In the genomic region with DNA sequence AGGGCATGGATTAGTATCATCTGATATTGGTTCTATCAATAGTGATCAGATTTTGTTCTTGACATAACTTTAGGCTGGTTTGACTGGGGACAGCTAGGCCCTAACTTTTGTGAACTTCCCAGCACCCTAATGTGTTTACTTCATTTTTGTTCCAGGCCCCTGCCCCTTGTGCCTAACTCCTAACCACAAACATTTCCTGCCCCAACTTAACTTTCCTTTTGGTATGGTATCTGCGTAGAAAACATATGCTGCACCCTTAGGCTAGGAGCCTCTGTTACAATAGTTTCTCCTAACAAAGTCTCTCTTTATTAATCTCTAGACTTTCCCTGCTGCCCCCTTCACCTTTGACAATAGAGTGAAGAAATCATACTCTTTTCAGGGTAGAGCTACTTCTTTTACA, we compare ENCODE assay signal across 15 cellular contexts. TPM values are rescaled to one million over a fixed set of nuclear protein-coding genes. Genes with fewer than 3 reads are reported as not detected.
A peak's percentile ranks its signal among the peaks of the same experiment; 100 is the strongest.
DNase-seq lines count a peak whose midpoint lies in the region; ATAC-seq and TF ChIP-seq lines count a peak whose summit lies in the region.
"Had no signal": no experiment of that assay in that cellular context is flagged by ENCODE, and none has a peak within 500 bp of the region (broad histone marks: within the 10 kb centered on the region; RNA-seq: fewer than 3 reads in every experiment).

No MANE protein-coding gene starts in this region.

- peaks cover 44 to 81% (median 61%) of the 10 kb centered on the region in 4 donors for H3K4me1 Mint-ChIP-seq in CD4-positive, alpha-beta memory T cell
- H3K4me1 Mint-ChIP-seq in naive thymus-derived CD4-positive, alpha-beta T cell, result peaks cover 41 to 80% (median 66%) of the 10 kb centered on the region in 7 donors
- H3K4me1 Mint-ChIP-seq in Caco-2 (ENCODE audit: low read depth, unreplicated experiment), result no peaks in the 10 kb centered on the region

- POLR2A ChIA-PET in CD4-positive, alpha-beta memory T cell (lab: Charles Lee; ENCODE audit: partially characterized antibody), result interaction anchor here (0.7 to 1.3 kb wide), 3 partner anchors 32 to 1298 kb away, joined by 3 to 5 read pairs (median 5); a partner anchor contains a TSS
- POLR2A ChIA-PET in IMR-90 (lab: Charles Lee; ENCODE audit: unreplicated experiment), result interaction anchor here (0.6 kb wide), 1 partner anchor 23 kb away, joined by 5 read pairs; no protein-coding TSS in a partner anchor
- POLR2A ChIA-PET in naive thymus-derived CD4-positive, alpha-beta T cell (lab: Charles Lee), result interaction anchor here (0.7 to 2.1 kb wide), 12 partner anchors 8 to 1297 kb away, joined by 3 to 11 read pairs (median 3); a partner anchor contains a TSS
- POLR2A ChIA-PET in Caco-2 (lab: Charles Lee), result no interaction called here

- H3K36me3 ChIP-seq in CD4-positive, alpha-beta memory T cell (ENCODE audit: insufficient read depth, low read length), result peaks cover 10% of the 10 kb centered on the region
- H3K36me3 ChIP-seq in IMR-90 (ENCODE audit: control insufficient read depth, insufficient read depth, low read length) (peaks cover 5% of the 10 kb centered on the region), Caco-2 (ENCODE audit: control insufficient read depth, insufficient read depth, low read length) (no peaks in the 10 kb centered on the region)
- H3K36me3 ChIP-seq in naive thymus-derived CD4-positive, alpha-beta T cell (ENCODE audit: control insufficient read depth in 2 of 3, insufficient read depth in 3 of 3, low read length in 3 of 3), result peaks cover 2 to 19% (median 2%) of the 10 kb centered on the region in 3 experiments

- H2BK5ac ChIP-seq in IMR-90 (ENCODE audit: low read depth, low read length, poor library complexity, severe bottlenecking), result no peak overlapping the region

- no peaks in the 10 kb centered on the region for H3K9me3 Mint-ChIP-seq in CD4-positive, alpha-beta memory T cell
- H3K9me3 Mint-ChIP-seq in activated naive CD4-positive, alpha-beta T cell treated with anti-CD3 and anti-CD28 coated beads, Interleukin-2, amount 50 U/mL, for 72 hours, result no peaks in the 10 kb centered on the region
- no peaks in the 10 kb centered on the region for H3K9me3 Mint-ChIP-seq in naive thymus-derived CD4-positive, alpha-beta T cell
- no peaks in the 10 kb centered on the region for H3K9me3 Mint-ChIP-seq in Caco-2 (ENCODE audit: unreplicated experiment)

- H2AK5ac ChIP-seq in IMR-90 (ENCODE audit: low read depth, low read length), result no peak overlapping the region

- TF ChIP-seq CTCF in IMR-90 (conservative IDR thresholded peaks at IDR 0.05; ENCODE audit: low read depth, low read length) (no peak), Caco-2 (IDR thresholded peaks at IDR 0.05; ENCODE audit: insufficient read depth in 1 of 2, low read depth in 1 of 2, low read length in 1 of 2, severe bottlenecking in 1 of 2, unreplicated experiment in 1 of 2) (no peak)

- no peak overlapping the region for H2BK120ac ChIP-seq in IMR-90 (ENCODE audit: low read depth, low read length)

- intact Hi-C loops in CD4-positive, alpha-beta memory T cell (cut with micrococcal nuclease), result loop anchor here (5.0 kb wide), 1 partner anchor 1297 kb away; a partner anchor contains a TSS
- intact Hi-C loops in IMR-90 (cut with micrococcal nuclease), result loop anchor here (5.0 kb wide), 1 partner anchor 53 kb away; no protein-coding TSS in a partner anchor
- intact Hi-C loops in naive thymus-derived CD4-positive, alpha-beta T cell (cut with micrococcal nuclease), result loop anchor here (2.0 to 10.0 kb wide), 4 partner anchors 15 to 1295 kb away; a partner anchor contains a TSS
- intact Hi-C loops in Caco-2 (cut with micrococcal nuclease; ENCODE audit: unreplicated experiment), result no loop called here

- no peaks in the 10 kb centered on the region for H4K20me1 ChIP-seq in IMR-90 (ENCODE audit: insufficient read depth, low read length)

- no peak overlapping the region for H3K4me2 ChIP-seq in IMR-90 (ENCODE audit: low read depth, low read length)

- in situ Hi-C loops in IMR-90 (cut with MboI; ENCODE audit: low sequenced_read_pairs), result no loop called here

- BruUV-seq in IMR-90 (replicated peaks; lab: Mats Ljungman, UMichigan) (no TSS peak), Caco-2 (replicated peaks; lab: Mats Ljungman, UMichigan) (no TSS peak)

- ATAC-seq in IMR-90 (ENCODE audit: low read depth) (no peak), GM21447 (IDR thresholded peaks at IDR 0.05; ENCODE audit: unreplicated experiment) (no peak)
- ATAC-seq in activated naive CD4-positive, alpha-beta T cell treated with anti-CD3 and anti-CD28 coated beads, Interleukin-2, amount 50 U/mL, for 72 hours, result no peak
- peak; percentile 24 for ATAC-seq in naive thymus-derived CD4-positive, alpha-beta T cell
- ATAC-seq: activated CD4-positive, CD25-positive, alpha-beta regulatory T cell treated with anti-CD3 and anti-CD28 coated beads, Interleukin-2, amount 50 U/mL, for 24 hours; mucosa of descending colon had no signal

- H3K4me1 ChIP-seq in CD4-positive, alpha-beta memory T cell (ENCODE audit: insufficient read depth, low read length), result peaks cover 71% of the 10 kb centered on the region
- H3K4me1 ChIP-seq in IMR-90 (ENCODE audit: control insufficient read depth, insufficient read depth, low read length) (peaks cover 2% of the 10 kb centered on the region), Caco-2 (no peaks in the 10 kb centered on the region)
- peaks cover 29 to 59% of the 10 kb centered on the region in 2 donors for H3K4me1 ChIP-seq in naive thymus-derived CD4-positive, alpha-beta T cell (ENCODE audit: control insufficient read depth in 2 of 2, insufficient read depth in 2 of 2, low read length in 2 of 2)

- DNase-seq in CD4-positive, alpha-beta memory T cell, result peak; percentile 53 to 66 (median 59)
- DNase-seq in IMR-90, result no peak
- DNase-seq in activated naive CD4-positive, alpha-beta T cell treated with anti-CD3 and anti-CD28 coated beads, Interleukin-2, amount 50 U/mL, for 72 hours (ENCODE audit: low spot score in 2 of 2), result no peak
- DNase-seq in naive thymus-derived CD4-positive, alpha-beta T cell, result peak in 7 of 9 donors; percentile 62 to 79 (median 75)
- no peak for DNase-seq in Caco-2
- DNase-seq in stimulated activated CD8-positive, alpha-beta memory T cell treated with anti-CD3 and anti-CD28 coated beads, Interleukin-4, amount 100 ng/mL, for 48 hours, result no peak
- no peak for DNase-seq in NCI-H1092 treated with DMSO at 0.1 percent for 48 hours (lab: John Stamatoyannopoulos, UW)
- DNase-seq: Calu3, mucosa of descending colon, NCI-H226, RPMI8226, sigmoid colon had no signal

- no peak overlapping the region for H3K14ac ChIP-seq in IMR-90 (replicated peaks; ENCODE audit: low read depth, low read length)

- H4K8ac ChIP-seq in IMR-90 (ENCODE audit: low read depth in 2 of 2, low read length in 2 of 2), result peak overlapping the region in 1 of 2 experiments; percentile 36; a peak in 1 of 4 replicates

- no peak overlapping the region for H2BK20ac ChIP-seq in IMR-90 (ENCODE audit: low read depth, low read length)

- H2AFZ ChIP-seq in IMR-90 (replicated peaks; ENCODE audit: low read length, poor library complexity), result no peak overlapping the region

- H3K27me3 Mint-ChIP-seq in CD4-positive, alpha-beta memory T cell, result no peaks in the 10 kb centered on the region
- H3K27me3 Mint-ChIP-seq in naive thymus-derived CD4-positive, alpha-beta T cell, result no peaks in the 10 kb centered on the region
- H3K27me3 Mint-ChIP-seq in Caco-2 (ENCODE audit: insufficient read depth, unreplicated experiment), result no peaks in the 10 kb centered on the region

- no peak overlapping the region for H3K4ac ChIP-seq in IMR-90 (ENCODE audit: low read depth, low read length)

- H3K56ac ChIP-seq in IMR-90 (ENCODE audit: extremely low read depth, insufficient read depth, low read length), result no peak overlapping the region

- H3K27ac ChIP-seq in CD4-positive, alpha-beta memory T cell (ENCODE audit: low read depth, low read length), result peak overlapping the region; percentile 45
- no peak overlapping the region for H3K27ac ChIP-seq in IMR-90 (ENCODE audit: insufficient read depth, low read length)
- H3K27ac ChIP-seq in naive thymus-derived CD4-positive, alpha-beta T cell (ENCODE audit: low read depth, low read length), result peak overlapping the region; percentile 73
- H3K27ac ChIP-seq: sigmoid colon had no signal

- no peak overlapping the region for H3K4me3 ChIP-seq in CD4-positive, alpha-beta memory T cell (ENCODE audit: low read length in 2 of 2)
- H3K4me3 ChIP-seq in IMR-90 (ENCODE audit: insufficient read depth, low read depth, low read length) (no peak overlapping the region), Caco-2 (ENCODE audit: low read depth, low read length) (no peak overlapping the region)
- H3K4me3 ChIP-seq in naive thymus-derived CD4-positive, alpha-beta T cell (ENCODE audit: low read length), result peak overlapping the region; percentile 31
- H3K4me3 ChIP-seq: mucosa of descending colon, sigmoid colon had no signal

- peaks cover 25 to 54% of the 10 kb centered on the region in 2 experiments for H3K79me1 ChIP-seq in IMR-90 (ENCODE audit: low read depth in 1 of 2, low read length in 2 of 2)

- no peak for TF ChIP-seq RAD21 in IMR-90 (IDR thresholded peaks at IDR 0.05; ENCODE audit: low read length)

- H3K27ac Mint-ChIP-seq in CD4-positive, alpha-beta memory T cell, result peak overlapping the region; percentile 78 to 96 (median 91)
- H3K27ac Mint-ChIP-seq in activated naive CD4-positive, alpha-beta T cell treated with anti-CD3 and anti-CD28 coated beads, Interleukin-2, amount 50 U/mL, for 72 hours, result peak overlapping the region; percentile 81 to 86
- H3K27ac Mint-ChIP-seq in naive thymus-derived CD4-positive, alpha-beta T cell, result peak overlapping the region; percentile 81 to 99 (median 93)
- no peak overlapping the region for H3K27ac Mint-ChIP-seq in Caco-2 (ENCODE audit: unreplicated experiment)

- H4K5ac ChIP-seq in IMR-90 (ENCODE audit: low read depth, low read length), result no peak overlapping the region

- H4K91ac ChIP-seq in IMR-90 (ENCODE audit: insufficient read depth, low read depth, low read length), result no peak overlapping the region

- no peak overlapping the region for H3K9ac ChIP-seq in IMR-90 (ENCODE audit: low read depth, low read length)

- H3K23ac ChIP-seq in IMR-90 (ENCODE audit: low read depth, low read length), result peak overlapping the region; percentile 59; the same call in 1 of the 2 replicates

- H2AK9ac ChIP-seq in IMR-90 (replicated peaks; ENCODE audit: low read depth, low read length, poor library complexity), result no peak overlapping the region

- WGBS in IMR-90 (ENCODE audit: extremely low coverage in 2 of 2, insufficient read length in 1 of 2), 2 experiments, result no CpG with 5 or more reads among the region's 1 CpG

- H3K4me3 Mint-ChIP-seq in CD4-positive, alpha-beta memory T cell, result peak overlapping the region; percentile 65 to 91 (median 82)
- peak overlapping the region; percentile 67 to 100 (median 80) for H3K4me3 Mint-ChIP-seq in naive thymus-derived CD4-positive, alpha-beta T cell
- H3K4me3 Mint-ChIP-seq in Caco-2 (ENCODE audit: unreplicated experiment), result no peak overlapping the region

- no peaks in the 10 kb centered on the region for H3K9me1 ChIP-seq in IMR-90 (ENCODE audit: insufficient read depth, low read length)

- H3K9me3 ChIP-seq in CD4-positive, alpha-beta memory T cell (ENCODE audit: control insufficient read depth in 1 of 2, low read length in 2 of 2), result no peaks in the 10 kb centered on the region
- H3K9me3 ChIP-seq in IMR-90 (ENCODE audit: control insufficient read depth, insufficient read depth, low read length) (no peaks in the 10 kb centered on the region), Caco-2 (no peaks in the 10 kb centered on the region)
- no peaks in the 10 kb centered on the region for H3K9me3 ChIP-seq in naive thymus-derived CD4-positive, alpha-beta T cell (ENCODE audit: control insufficient read depth in 2 of 3, low read length in 3 of 3)
- H3K9me3 ChIP-seq: mucosa of descending colon, sigmoid colon had no signal

- H3K18ac ChIP-seq in IMR-90 (ENCODE audit: low read depth, low read length), result no peak overlapping the region

- peaks cover 5 to 40% of the 10 kb centered on the region in 2 donors for H3K36me3 Mint-ChIP-seq in CD4-positive, alpha-beta memory T cell
- peaks cover 18 to 31% of the 10 kb centered on the region in 2 donors for H3K36me3 Mint-ChIP-seq in activated naive CD4-positive, alpha-beta T cell treated with anti-CD3 and anti-CD28 coated beads, Interleukin-2, amount 50 U/mL, for 72 hours
- peaks cover 4 to 16% (median 9%) of the 10 kb centered on the region in 5 donors for H3K36me3 Mint-ChIP-seq in naive thymus-derived CD4-positive, alpha-beta T cell
- H3K36me3 Mint-ChIP-seq in Caco-2 (ENCODE audit: insufficient read depth, unreplicated experiment), result no peaks in the 10 kb centered on the region

- H2BK15ac ChIP-seq in IMR-90 (ENCODE audit: low read depth, low read length), result no peak overlapping the region

- no peak for TF ChIP-seq POLR2A in IMR-90 (IDR thresholded peaks at IDR 0.05; ENCODE audit: low read depth, low read length)

- CTCF ChIA-PET in CD4-positive, alpha-beta memory T cell (lab: Charles Lee; ENCODE audit: partially characterized antibody), result interaction anchor here (0.9 to 3.1 kb wide), 4 partner anchors 11 to 83 kb away, joined by 3 to 10 read pairs (median 4); no protein-coding TSS in a partner anchor
- CTCF ChIA-PET in IMR-90 (lab: Yijun Ruan, JAX) (interaction anchor here (0.6 kb wide), 1 partner anchor 23 kb away, joined by 3 read pairs; no protein-coding TSS in a partner anchor), Caco-2 (lab: Charles Lee) (no interaction called here)
- CTCF ChIA-PET in naive thymus-derived CD4-positive, alpha-beta T cell (lab: Charles Lee), result interaction anchor here (0.6 to 1.3 kb wide), 4 partner anchors 18 to 145 kb away, joined by 4 to 7 read pairs (median 4); no protein-coding TSS in a partner anchor

- dilution Hi-C loops in IMR-90 (cut with HindIII; ENCODE audit: low sequenced_read_pairs, unreplicated experiment), result no loop called here

- no peaks in the 10 kb centered on the region for H3K27me3 ChIP-seq in CD4-positive, alpha-beta memory T cell (ENCODE audit: insufficient read depth, low read length)
- H3K27me3 ChIP-seq in IMR-90 (ENCODE audit: control insufficient read depth, insufficient read depth, low read length), result no peaks in the 10 kb centered on the region
- H3K27me3 ChIP-seq in naive thymus-derived CD4-positive, alpha-beta T cell (ENCODE audit: control insufficient read depth in 2 of 2, insufficient read depth in 2 of 2, low read length in 2 of 2), result no peaks in the 10 kb centered on the region
- H3K27me3 ChIP-seq in Caco-2 (replicated peaks; ENCODE audit: control insufficient read depth, insufficient read depth, low read length), result no peaks in the 10 kb centered on the region
- H3K27me3 ChIP-seq: sigmoid colon had no signal

RNA-seq across cellular contexts. Expression of a gene that starts 2.5 kb away (rescaled TPM):
- total RNA-seq in CD4-positive, alpha-beta memory T cell, result 10 to 100 TPM; 45.5 to 46.7 TPM
- 10 to 100 TPM; 50.0 to 55.0 TPM for polyA plus RNA-seq in CD4-positive, alpha-beta memory T cell
- total RNA-seq in IMR-90 (2012; rRNA removed), result 10.3 and 12.2 TPM in 2 replicates
- 6.1 and 7.4 TPM in 2 replicates for polyA plus RNA-seq in IMR-90 (2012; rRNA removed)
- 1.7 and 1.9 TPM in 2 replicates for polyA plus RNA-seq in IMR-90 (2012; cell fraction: cytosol; rRNA removed)
- 0.52 and 4.3 TPM in 2 replicates for polyA plus RNA-seq in IMR-90 (2012; cell fraction: nucleus; rRNA removed; ENCODE audit: low replicate concordance)
- 10 to 100 TPM; 10.0 to 11.5 TPM for total RNA-seq in activated naive CD4-positive, alpha-beta T cell treated with anti-CD3 and anti-CD28 coated beads, Interleukin-2, amount 50 U/mL, for 72 hours
- 10 to 100 TPM; 16.4 to 70.4 (median 32.1) TPM for total RNA-seq in naive thymus-derived CD4-positive, alpha-beta T cell
- polyA plus RNA-seq in naive thymus-derived CD4-positive, alpha-beta T cell, result 100 to 1,000 TPM; 116 to 120 TPM
- total RNA-seq in Caco-2 (2022), result 2.3 and 2.5 TPM in 2 replicates

RNA-seq across cellular contexts. Expression of a gene that starts 2.5 kb away (rescaled TPM):
- 10 to 100 TPM; 26.0 to 26.1 TPM for total RNA-seq in CD4-positive, alpha-beta memory T cell
- 10 to 100 TPM; 12.9 to 20.2 TPM for polyA plus RNA-seq in CD4-positive, alpha-beta memory T cell
- total RNA-seq in IMR-90 (2012; rRNA removed), result 21.7 and 23.1 TPM in 2 replicates
- polyA plus RNA-seq in IMR-90 (2012; rRNA removed), result 17.0 and 18.2 TPM in 2 replicates
- polyA plus RNA-seq in IMR-90 (2012; cell fraction: cytosol; rRNA removed), result 21.8 and 30.2 TPM in 2 replicates
- polyA plus RNA-seq in IMR-90 (2012; cell fraction: nucleus; rRNA removed; ENCODE audit: low replicate concordance), result 12.8 and 18.7 TPM in 2 replicates
- total RNA-seq in activated naive CD4-positive, alpha-beta T cell treated with anti-CD3 and anti-CD28 coated beads, Interleukin-2, amount 50 U/mL, for 72 hours, result 10 to 100 TPM; 28.1 to 36.3 TPM
- total RNA-seq in naive thymus-derived CD4-positive, alpha-beta T cell, result 10 to 100 TPM; 13.6 to 29.2 (median 26.7) TPM
- 10 to 100 TPM; 14.6 to 17.1 TPM for polyA plus RNA-seq in naive thymus-derived CD4-positive, alpha-beta T cell
- total RNA-seq in Caco-2 (2022), result 26.3 and 26.8 TPM in 2 replicates

RNA-seq across cellular contexts. Expression of a gene that starts 30.0 kb away (rescaled TPM):
- total RNA-seq in CD4-positive, alpha-beta memory T cell, result 1 to 10 TPM; 1.8 to 3.0 TPM
- 1 to 10 TPM; 2.8 to 3.5 TPM for polyA plus RNA-seq in CD4-positive, alpha-beta memory T cell
- total RNA-seq in IMR-90 (2012; rRNA removed) (1.1 and 1.7 TPM in 2 replicates), Caco-2 (2022) (not detected in 2 replicates)
- polyA plus RNA-seq in IMR-90 (2012; rRNA removed), result 1.3 and 1.9 TPM in 2 replicates
- 0.73 and 2.1 TPM in 2 replicates for polyA plus RNA-seq in IMR-90 (2012; cell fraction: cytosol; rRNA removed)
- polyA plus RNA-seq in IMR-90 (2012; cell fraction: nucleus; rRNA removed; ENCODE audit: low replicate concordance), result 1.3 and 4.7 TPM in 2 replicates
- 1 to 10 TPM in 1 of 2 donors, under 1 TPM in 1; 0.09 to 1.7 TPM for total RNA-seq in activated naive CD4-positive, alpha-beta T cell treated with anti-CD3 and anti-CD28 coated beads, Interleukin-2, amount 50 U/mL, for 72 hours
- total RNA-seq in naive thymus-derived CD4-positive, alpha-beta T cell, result 1 to 10 TPM in 4 of 5 experiments, under 1 TPM in 1; 0.65 to 7.4 (median 2.9) TPM
- 1 to 10 TPM; 6.5 to 8.4 TPM for polyA plus RNA-seq in naive thymus-derived CD4-positive, alpha-beta T cell
- total RNA-seq: Calu3, epithelial cell of proximal tubule had no signal

RNA-seq across cellular contexts. Expression of a gene that starts 42.8 kb away (rescaled TPM):
- total RNA-seq in CD4-positive, alpha-beta memory T cell, result 10 to 100 TPM in 1 of 2 experiments, 1 to 10 TPM in 1; 8.6 to 11.5 TPM
- under 1 TPM in 1 of 2 donors, not detected in 1; 0.47 TPM for polyA plus RNA-seq in CD4-positive, alpha-beta memory T cell
- 0.28 and 0.54 TPM in 2 replicates for total RNA-seq in IMR-90 (2012; rRNA removed)
- polyA plus RNA-seq in IMR-90 (2012; rRNA removed), result 0.63 and 0.98 TPM in 2 replicates
- polyA plus RNA-seq in IMR-90 (2012; cell fraction: cytosol; rRNA removed), result 0.08 and 0.24 TPM in 2 replicates
- 2.2 and 6.4 TPM in 2 replicates for polyA plus RNA-seq in IMR-90 (2012; cell fraction: nucleus; rRNA removed; ENCODE audit: low replicate concordance)
- 1 to 10 TPM; 2.0 to 5.1 TPM for total RNA-seq in activated naive CD4-positive, alpha-beta T cell treated with anti-CD3 and anti-CD28 coated beads, Interleukin-2, amount 50 U/mL, for 72 hours
- 10 to 100 TPM in 2 of 5 experiments, 1 to 10 TPM in 3; 5.9 to 20.5 (median 7.6) TPM for total RNA-seq in naive thymus-derived CD4-positive, alpha-beta T cell
- polyA plus RNA-seq in naive thymus-derived CD4-positive, alpha-beta T cell, result 1 to 10 TPM in 1 of 2 donors, under 1 TPM in 1; 0.38 to 1.8 TPM
- total RNA-seq in Caco-2 (2022), result 2.4 and 2.7 TPM in 2 replicates

Comparison
In these comparisons a context has a peak if more than half of its experiments do, and no peak if none do; other contexts are left out.
1. DNase-seq: peak in CD4-positive, alpha-beta memory T cell (5 of 5) and naive thymus-derived CD4-positive, alpha-beta T cell (7 of 9); none in IMR-90 (single experiment), activated naive CD4-positive, alpha-beta T cell treated with anti-CD3 and anti-CD28 coated beads, Interleukin-2, amount 50 U/mL, for 72 hours (0 of 2), Caco-2 (0 of 2), stimulated activated CD8-positive, alpha-beta memory T cell treated with anti-CD3 and anti-CD28 coated beads, Interleukin-4, amount 100 ng/mL, for 48 hours (single experiment) and NCI-H1092 treated with DMSO at 0.1 percent for 48 hours (single experiment).